In genomic region chr5:57175586-57175985, GRCh38 we compare ENCODE assay signal across 8 cellular contexts. TPM values are rescaled to one million over a fixed set of nuclear protein-coding genes. Genes with fewer than 3 reads are reported as not detected.
DNase-seq lines count a peak whose midpoint lies in the region; ATAC-seq and TF ChIP-seq lines count a peak whose summit lies in the region.

No MANE protein-coding gene starts in this region.

- H3K27ac Mint-ChIP-seq in stimulated activated effector memory CD8-positive, alpha-beta T cell treated with anti-CD3 and anti-CD28 coated beads, Interleukin-12 subunit alpha, Interleukin-12 subunit beta, amount 100 ng/mL, for 72 hours: peak overlapping the region; percentile 99

- TF ChIP-seq CTCF in GM13976 (IDR thresholded peaks at IDR 0.05; ENCODE audit: borderline replicate concordance, control extremely low read depth, extremely low read depth, insufficient read depth, missing control alignments): no peak

- ATAC-seq in stimulated activated effector memory CD8-positive, alpha-beta T cell treated with anti-CD3 and anti-CD28 coated beads, Interleukin-12 subunit alpha, Interleukin-12 subunit beta, amount 100 ng/mL, for 72 hours: no peak
- no peak for ATAC-seq in esophagus mucosa

- H3K9me3 Mint-ChIP-seq in stimulated activated effector memory CD8-positive, alpha-beta T cell treated with anti-CD3 and anti-CD28 coated beads, Interleukin-12 subunit alpha, Interleukin-12 subunit beta, amount 100 ng/mL, for 72 hours: no peaks in the 10 kb centered on the region

- peak overlapping the region; percentile 8 for H3K27ac ChIP-seq in layer of hippocampus (ENCODE audit: low read depth, low read length)

- in situ Hi-C loops in GM13976 (cut with MboI; ENCODE audit: low sequenced_read_pairs, unreplicated experiment): no loop called here

- DNase-seq in GM13976 (ENCODE audit: low spot score): peak; percentile 53
- peak; percentile 54 for DNase-seq in NAMALWA (ENCODE audit: low spot score)
- DNase-seq in astrocyte of the hippocampus (ENCODE audit: low read depth, low spot score): peak; percentile 19
- DNase-seq in stimulated activated effector memory CD8-positive, alpha-beta T cell treated with anti-CD3 and anti-CD28 coated beads, Interleukin-12 subunit alpha, Interleukin-12 subunit beta, amount 100 ng/mL, for 72 hours (ENCODE audit: low spot score in 2 of 2): no peak
- no peak for DNase-seq in hepatic stellate cell (ENCODE audit: low spot score)
- no peak for DNase-seq in NCI-H524 (lab: John Stamatoyannopoulos, UW)

- H3K4me3 Mint-ChIP-seq in stimulated activated effector memory CD8-positive, alpha-beta T cell treated with anti-CD3 and anti-CD28 coated beads, Interleukin-12 subunit alpha, Interleukin-12 subunit beta, amount 100 ng/mL, for 72 hours: peak overlapping the region; percentile 94

- H3K27me3 ChIP-seq in layer of hippocampus (ENCODE audit: control insufficient read depth, insufficient read depth, low read length): no peaks in the 10 kb centered on the region

- H3K36me3 Mint-ChIP-seq in stimulated activated effector memory CD8-positive, alpha-beta T cell treated with anti-CD3 and anti-CD28 coated beads, Interleukin-12 subunit alpha, Interleukin-12 subunit beta, amount 100 ng/mL, for 72 hours: peaks cover 64% of the 10 kb centered on the region

- H3K4me1 Mint-ChIP-seq in stimulated activated effector memory CD8-positive, alpha-beta T cell treated with anti-CD3 and anti-CD28 coated beads, Interleukin-12 subunit alpha, Interleukin-12 subunit beta, amount 100 ng/mL, for 72 hours: peaks cover 51% of the 10 kb centered on the region

RNA-seq across cellular contexts. Expression of gene GPBP1, which starts 1.7 kb away (rescaled TPM):
- 35.1 TPM for total RNA-seq in esophagus mucosa

Comparison
In these comparisons a context has a peak if more than half of its experiments do, and no peak if none do; other contexts are left out.
1. DNase-seq: peak in GM13976 (single experiment), NAMALWA (single experiment) and astrocyte of the hippocampus (single experiment); none in stimulated activated effector memory CD8-positive, alpha-beta T cell treated with anti-CD3 and anti-CD28 coated beads, Interleukin-12 subunit alpha, Interleukin-12 subunit beta, amount 100 ng/mL, for 72 hours (0 of 2), hepatic stellate cell (single experiment) and NCI-H524 (0 of 2).